ENCODE assay signal across 28 cellular contexts in genomic region chr2:226665306-226665831, GRCh38.
"Had no signal": no experiment of that assay in that cellular context is flagged by ENCODE, and none has a peak within 500 bp of the region (broad histone marks: within the 10 kb centered on the region; RNA-seq: fewer than 3 reads in every experiment).

No MANE protein-coding gene starts in this region.

- H3K36me3 ChIP-seq: brain microvascular endothelial cell, cardiac muscle cell, MG63 had no signal

- H3K9me3 Mint-ChIP-seq: activated CD4-positive, alpha-beta memory T cell treated with anti-CD3 and anti-CD28 coated beads for 36 hours; activated CD4-positive, alpha-beta T cell treated with anti-CD3 and anti-CD28 coated beads, Interleukin-2, amount 10 ng/mL, durations not matched to agents 7 days and 5 days; activated naive CD4-positive, alpha-beta T cell treated with anti-CD3 and anti-CD28 coated beads for 36 hours; activated T-cell treated with anti-CD3 and anti-CD28 coated beads, Interleukin-2, amount 50 U/mL, for 4 hours had no signal

- ATAC-seq: activated T-cell treated with anti-CD3 and anti-CD28 coated beads, Interleukin-2, amount 50 U/mL, for 4 hours; T-helper 17 cell had no signal

- FAIRE-seq: TTC549 had no signal

- H3K9me3 ChIP-seq: MG63 had no signal

- H3K27ac ChIP-seq: brain microvascular endothelial cell, cardiac muscle cell had no signal

- H3K4me3 ChIP-seq: cardiac muscle cell, MG63 had no signal

- H3K27me3 ChIP-seq: brain microvascular endothelial cell, cardiac muscle cell, MG63 had no signal

- DNase-seq: activated CD4-positive, alpha-beta memory T cell treated with anti-CD3 and anti-CD28 coated beads for 36 hours; activated CD4-positive, alpha-beta T cell treated with anti-CD3 and anti-CD28 coated beads, Interleukin-2, amount 10 ng/mL, durations not matched to agents 7 days and 5 days; activated CD4-positive, CD25-positive, alpha-beta regulatory T cell; activated CD8-positive, alpha-beta memory T cell treated with anti-CD3 and anti-CD28 coated beads for 24 hours; activated gamma-delta T cell; activated naive CD4-positive, alpha-beta T cell treated with anti-CD3 and anti-CD28 coated beads for 36 hours; activated T-cell treated with anti-CD3 and anti-CD28 coated beads, Interleukin-2, amount 50 U/mL, for 4 hours; amygdala; brain microvascular endothelial cell; KG1; MG63; MV-4-11; NCI-H1092 treated with DMSO at 0.1 percent for 48 hours; NCI-H1417 treated with DMSO at 0.1 percent for 48 hours; NCI-H1694; NCI-H2029; NCI-H2107; NCI-H2171 treated with DMSO at 0.1 percent for 48 hours; NCI-H226; NCI-H510A; NCI-H526 treated with DMSO at 0.1 percent for 48 hours; NCI-H82; SIG-M5; T-helper 17 cell; T1000 had no signal

- H3K36me3 Mint-ChIP-seq: activated CD4-positive, alpha-beta memory T cell treated with anti-CD3 and anti-CD28 coated beads for 36 hours; activated naive CD8-positive, alpha-beta T cell had no signal

- H3K27ac Mint-ChIP-seq: activated CD4-positive, alpha-beta memory T cell treated with anti-CD3 and anti-CD28 coated beads for 36 hours; activated CD4-positive, alpha-beta T cell treated with anti-CD3 and anti-CD28 coated beads, Interleukin-2, amount 10 ng/mL, durations not matched to agents 7 days and 5 days; activated naive CD4-positive, alpha-beta T cell treated with anti-CD3 and anti-CD28 coated beads for 36 hours; activated naive CD8-positive, alpha-beta T cell; T-helper 17 cell had no signal

- H3K4me1 Mint-ChIP-seq: activated CD4-positive, alpha-beta T cell treated with anti-CD3 and anti-CD28 coated beads, Interleukin-2, amount 10 ng/mL, durations not matched to agents 7 days and 5 days; T-helper 17 cell had no signal

- H3K4me3 Mint-ChIP-seq: activated CD4-positive, alpha-beta memory T cell treated with anti-CD3 and anti-CD28 coated beads for 36 hours; activated CD4-positive, alpha-beta T cell treated with anti-CD3 and anti-CD28 coated beads, Interleukin-2, amount 10 ng/mL, durations not matched to agents 7 days and 5 days; activated naive CD4-positive, alpha-beta T cell treated with anti-CD3 and anti-CD28 coated beads for 36 hours; activated naive CD8-positive, alpha-beta T cell; activated T-cell treated with anti-CD3 and anti-CD28 coated beads, Interleukin-2, amount 50 U/mL, for 4 hours; T-helper 17 cell had no signal
